Comparison of ENCODE assay signal across 8 cellular contexts in the genomic region with DNA sequence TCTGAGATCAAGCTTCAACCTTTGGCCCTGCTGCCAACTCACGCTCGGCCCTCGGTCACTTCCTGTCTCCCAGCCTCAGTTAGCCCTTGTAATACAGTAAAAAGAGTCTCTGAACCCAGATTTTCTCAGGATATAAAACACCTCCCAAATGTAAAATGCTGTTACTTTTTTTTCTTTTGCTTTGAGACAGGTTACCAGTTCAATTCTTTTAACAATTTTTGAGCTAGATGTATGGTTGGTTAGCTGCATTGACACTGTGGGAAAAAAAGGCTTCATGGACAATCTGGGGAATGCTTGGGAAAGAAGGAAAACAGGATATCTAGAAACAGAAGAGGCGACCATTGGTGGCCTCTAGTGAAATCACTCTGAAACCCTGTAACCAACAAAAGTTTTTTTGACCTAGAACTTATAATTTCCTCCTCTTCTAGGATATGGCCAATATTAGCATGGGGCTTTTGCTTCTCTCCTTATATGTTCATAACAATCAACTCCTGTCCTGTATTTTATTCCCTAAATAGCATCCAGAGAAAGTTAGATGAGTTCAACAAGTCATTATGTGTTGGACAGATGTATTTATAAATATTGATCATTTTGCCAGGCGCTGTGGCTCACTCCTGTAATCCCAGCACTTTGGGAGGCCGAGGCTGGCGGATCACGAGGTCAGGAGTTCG. TPM values are rescaled to one million over a fixed set of nuclear protein-coding genes. Genes with fewer than 3 reads are reported as not detected.
A peak's percentile ranks its signal among the peaks of the same experiment; 100 is the strongest.
DNase-seq lines count a peak whose midpoint lies in the region; ATAC-seq and TF ChIP-seq lines count a peak whose summit lies in the region.

No MANE protein-coding gene starts in this region.

- CTCF ChIA-PET in activated B cell treated with CpG ODN at 0.5 μM for 24 hours (lab: Charles Lee): interaction anchor here (1.3 to 1.6 kb wide), 2 partner anchors 103 to 140 kb away, joined by 4 to 9 read pairs; partner anchors contain the start of gene FOXD2

- ATAC-seq in activated B cell treated with CpG ODN at 0.5 μM for 24 hours (ENCODE audit: low read depth): no peak
- ATAC-seq in HG03342 (IDR thresholded peaks at IDR 0.05; ENCODE audit: unreplicated experiment): no peak
- no peak for ATAC-seq in GM19023 (IDR thresholded peaks at IDR 0.05; ENCODE audit: unreplicated experiment)

- H3K4me3 Mint-ChIP-seq in T-helper 1 cell treated with Interleukin-12 subunit alpha and Interleukin-12 subunit beta and Interleukin-4 antibody, amounts not matched to agents 30 μg/mL and 1 μg/mL, for 36 hours: peak overlapping the region; percentile 91
- H3K4me3 Mint-ChIP-seq in activated B cell treated with CpG ODN at 0.5 μM for 24 hours: no peak overlapping the region

- WGBS in iPS DF 6.9 (ENCODE audit: insufficient coverage, insufficient read length): no CpG with 5 or more reads among the region's 9 CpGs

- POLR2A ChIA-PET in activated B cell treated with CpG ODN at 0.5 μM for 24 hours (lab: Charles Lee): interaction anchor here (0.9 to 2.9 kb wide), 2 partner anchors 21 to 156 kb away, joined by 3 to 35 read pairs; partner anchors contain the start of gene STIL

- peaks cover 4% of the 10 kb centered on the region for H3K36me3 Mint-ChIP-seq in T-helper 1 cell treated with Interleukin-12 subunit alpha and Interleukin-12 subunit beta and Interleukin-4 antibody, amounts not matched to agents 30 μg/mL and 1 μg/mL, for 36 hours (ENCODE audit: low read depth)
- H3K36me3 Mint-ChIP-seq in activated B cell treated with CpG ODN at 0.5 μM for 24 hours (ENCODE audit: low read depth): peaks cover 6% of the 10 kb centered on the region

- H3K4me3 ChIP-seq in iPS DF 6.9 (ENCODE audit: low read length) (peak overlapping the region; percentile 68; the same call in 1 of the 2 replicates), stomach smooth muscle (ENCODE audit: low read length in 2 of 2) (peak overlapping the region; percentile 90 to 92)

- H3K27ac ChIP-seq in iPS DF 6.9 (ENCODE audit: low read length) (no peak overlapping the region), stomach smooth muscle (ENCODE audit: low read length) (peak overlapping the region; percentile 88)

- H3K4me1 Mint-ChIP-seq in T-helper 1 cell treated with Interleukin-12 subunit alpha and Interleukin-12 subunit beta and Interleukin-4 antibody, amounts not matched to agents 30 μg/mL and 1 μg/mL, for 36 hours (ENCODE audit: low read depth): peaks cover 15% of the 10 kb centered on the region
- H3K4me1 Mint-ChIP-seq in activated B cell treated with CpG ODN at 0.5 μM for 24 hours: peaks cover 23% of the 10 kb centered on the region

- H3K9ac ChIP-seq in stomach smooth muscle (ENCODE audit: low read length in 2 of 2): peak overlapping the region; percentile 95 to 96

- H3K27me3 Mint-ChIP-seq in T-helper 1 cell treated with Interleukin-12 subunit alpha and Interleukin-12 subunit beta and Interleukin-4 antibody, amounts not matched to agents 30 μg/mL and 1 μg/mL, for 36 hours (ENCODE audit: low read depth): no peaks in the 10 kb centered on the region
- no peaks in the 10 kb centered on the region for H3K27me3 Mint-ChIP-seq in activated B cell treated with CpG ODN at 0.5 μM for 24 hours

- H3K9me3 ChIP-seq in iPS DF 6.9 (ENCODE audit: control insufficient read depth, insufficient read depth, low read length): no peaks in the 10 kb centered on the region
- H3K9me3 ChIP-seq in stomach smooth muscle (ENCODE audit: control insufficient read depth in 2 of 2, low read length in 2 of 2): no peaks in the 10 kb centered on the region

- H3K27ac Mint-ChIP-seq in T-helper 1 cell treated with Interleukin-12 subunit alpha and Interleukin-12 subunit beta and Interleukin-4 antibody, amounts not matched to agents 30 μg/mL and 1 μg/mL, for 36 hours: peak overlapping the region; percentile 95
- peak overlapping the region; percentile 92 for H3K27ac Mint-ChIP-seq in activated B cell treated with CpG ODN at 0.5 μM for 24 hours

- DNase-seq in T-helper 1 cell: no peak
- no peak for DNase-seq in activated B cell treated with CpG ODN at 0.5 μM for 24 hours
- DNase-seq in iPS DF 6.9 (ENCODE audit: low read depth, low spot score): peak; percentile 29
- DNase-seq in 8988T: no peak

- no peak for TF ChIP-seq CTCF in activated B cell treated with CpG ODN at 0.5 μM for 24 hours (IDR thresholded peaks at IDR 0.05)

- H3K36me3 ChIP-seq in iPS DF 6.9 (ENCODE audit: control insufficient read depth, insufficient read depth, low read length) (no peaks in the 10 kb centered on the region), stomach smooth muscle (ENCODE audit: control insufficient read depth in 2 of 2, insufficient read depth in 2 of 2, low read length in 2 of 2) (no peaks in the 10 kb centered on the region)

- no peaks in the 10 kb centered on the region for H3K9me3 Mint-ChIP-seq in T-helper 1 cell treated with Interleukin-12 subunit alpha and Interleukin-12 subunit beta and Interleukin-4 antibody, amounts not matched to agents 30 μg/mL and 1 μg/mL, for 36 hours
- H3K9me3 Mint-ChIP-seq in activated B cell treated with CpG ODN at 0.5 μM for 24 hours: no peaks in the 10 kb centered on the region

- no peaks in the 10 kb centered on the region for H3K4me1 ChIP-seq in iPS DF 6.9 (ENCODE audit: control insufficient read depth, insufficient read depth, low read length)
- H3K4me1 ChIP-seq in stomach smooth muscle (ENCODE audit: control insufficient read depth, insufficient read depth, low read length): peaks cover 22% of the 10 kb centered on the region

- intact Hi-C loops in activated B cell treated with CpG ODN at 0.5 μM for 24 hours (cut with micrococcal nuclease): loop anchor here (1.0 to 10.0 kb wide), 3 partner anchors 21 to 620 kb away; partner anchors contain the start of genes EFCAB14, PDZK1IP1 and STIL

- no peaks in the 10 kb centered on the region for H3K27me3 ChIP-seq in iPS DF 6.9 (ENCODE audit: control insufficient read depth, insufficient read depth, low read length)
- no peaks in the 10 kb centered on the region for H3K27me3 ChIP-seq in stomach smooth muscle (ENCODE audit: control insufficient read depth in 1 of 2, insufficient read depth in 2 of 2, low read length in 2 of 2)

RNA-seq across cellular contexts. Expression of gene CMPK1, which starts 1.3 kb away (rescaled TPM):
- total RNA-seq in activated B cell treated with CpG ODN at 0.5 μM for 24 hours: 97.1 and 98.1 TPM in 2 replicates

RNA-seq across cellular contexts. Expression of gene STIL, which starts 21.0 kb away (rescaled TPM):
- 2.6 and 4.2 TPM in 2 replicates for total RNA-seq in activated B cell treated with CpG ODN at 0.5 μM for 24 hours
